21 cellular contexts compared by ENCODE assay signal in genomic region chr2:180706694-180707093, GRCh38.
"Had no signal": no experiment of that assay in that cellular context is flagged by ENCODE, and none has a peak within 500 bp of the region (broad histone marks: within the 10 kb centered on the region; RNA-seq: fewer than 3 reads in every experiment).

No MANE protein-coding gene starts in this region.

- H3K9me3 ChIP-seq: colonic mucosa, pancreas, right lobe of liver, testis had no signal

- H3K27me3 Mint-ChIP-seq: activated B cell treated with CpG ODN at 0.5 μM for 24 hours; activated CD4-positive, alpha-beta memory T cell treated with anti-CD3 and anti-CD28 coated beads for 36 hours; activated CD8-positive, alpha-beta memory T cell treated with anti-CD3 and anti-CD28 coated beads, Interleukin-2, amount 10 ng/mL, durations not matched to agents 7 days and 5 days; activated naive CD8-positive, alpha-beta T cell treated with anti-CD3 and anti-CD28 coated beads, Interleukin-2, amount 10 ng/mL, durations not matched to agents 7 days and 5 days; type B pancreatic cell had no signal

- H3K4me3 ChIP-seq: body of pancreas, colonic mucosa, pancreas, right lobe of liver, testis had no signal

- DNase-seq: activated B cell treated with CpG ODN at 0.5 μM for 24 hours; activated CD4-positive, alpha-beta memory T cell treated with anti-CD3 and anti-CD28 coated beads for 36 hours; activated CD4-positive, alpha-beta T cell treated with anti-CD3 and anti-CD28 coated beads for 4 hours; activated CD8-positive, alpha-beta memory T cell treated with anti-CD3 and anti-CD28 coated beads, Interleukin-2, amount 10 ng/mL, durations not matched to agents 7 days and 5 days; activated naive CD4-positive, alpha-beta T cell treated with Interleukin-2 at 50 U/mL for 16 hours; activated naive CD8-positive, alpha-beta T cell treated with anti-CD3 and anti-CD28 coated beads, Interleukin-2, amount 10 ng/mL, durations not matched to agents 7 days and 5 days; body of pancreas; caudate nucleus; colonic mucosa; endodermal cell; hypothalamus; islet precursor cell; naive thymus-derived CD4-positive, alpha-beta T cell; pancreas; right lobe of liver; small intestine; stimulated activated CD4-positive, alpha-beta T cell treated with anti-CD3 and anti-CD28 coated beads, Interleukin-4, amount 100 ng/mL, for 24 hours; testis had no signal

- H3K4me1 Mint-ChIP-seq: activated B cell treated with CpG ODN at 0.5 μM for 24 hours; activated CD8-positive, alpha-beta memory T cell treated with anti-CD3 and anti-CD28 coated beads, Interleukin-2, amount 10 ng/mL, durations not matched to agents 7 days and 5 days; activated naive CD8-positive, alpha-beta T cell treated with anti-CD3 and anti-CD28 coated beads, Interleukin-2, amount 10 ng/mL, durations not matched to agents 7 days and 5 days; activated T-helper 17 cell treated with anti-CD3 and anti-CD28 coated beads, Interleukin-2, amount 50 U/mL, for 72 hours; naive thymus-derived CD4-positive, alpha-beta T cell; stimulated activated memory B cell treated with anti-CD40 and anti-IgM and Interleukin-4, amounts not matched to agents 10 μg/mL and 1 μg/mL and 100 μg/mL, for 72 hours had no signal

- H3K27me3 ChIP-seq: body of pancreas, colonic mucosa, pancreas, right lobe of liver, testis had no signal

- H3K4me3 Mint-ChIP-seq: activated B cell treated with CpG ODN at 0.5 μM for 24 hours; activated CD4-positive, alpha-beta memory T cell treated with anti-CD3 and anti-CD28 coated beads for 36 hours; activated CD8-positive, alpha-beta memory T cell treated with anti-CD3 and anti-CD28 coated beads, Interleukin-2, amount 10 ng/mL, durations not matched to agents 7 days and 5 days; activated naive CD8-positive, alpha-beta T cell treated with anti-CD3 and anti-CD28 coated beads, Interleukin-2, amount 10 ng/mL, durations not matched to agents 7 days and 5 days; activated T-helper 17 cell treated with anti-CD3 and anti-CD28 coated beads, Interleukin-2, amount 50 U/mL, for 72 hours; endodermal cell; naive thymus-derived CD4-positive, alpha-beta T cell; stimulated activated memory B cell treated with anti-CD40 and anti-IgM and Interleukin-4, amounts not matched to agents 10 μg/mL and 1 μg/mL and 100 μg/mL, for 72 hours; type B pancreatic cell had no signal

- H3K27ac Mint-ChIP-seq: activated B cell treated with CpG ODN at 0.5 μM for 24 hours; activated CD4-positive, alpha-beta memory T cell treated with anti-CD3 and anti-CD28 coated beads for 36 hours; activated CD8-positive, alpha-beta memory T cell treated with anti-CD3 and anti-CD28 coated beads, Interleukin-2, amount 10 ng/mL, durations not matched to agents 7 days and 5 days; activated naive CD8-positive, alpha-beta T cell treated with anti-CD3 and anti-CD28 coated beads, Interleukin-2, amount 10 ng/mL, durations not matched to agents 7 days and 5 days; activated T-helper 17 cell treated with anti-CD3 and anti-CD28 coated beads, Interleukin-2, amount 50 U/mL, for 72 hours; endodermal cell; naive thymus-derived CD4-positive, alpha-beta T cell; stimulated activated memory B cell treated with anti-CD40 and anti-IgM and Interleukin-4, amounts not matched to agents 10 μg/mL and 1 μg/mL and 100 μg/mL, for 72 hours; type B pancreatic cell had no signal

- H3K9me3 Mint-ChIP-seq: activated CD4-positive, alpha-beta memory T cell treated with anti-CD3 and anti-CD28 coated beads for 36 hours; activated naive CD8-positive, alpha-beta T cell treated with anti-CD3 and anti-CD28 coated beads, Interleukin-2, amount 10 ng/mL, durations not matched to agents 7 days and 5 days; activated T-helper 17 cell treated with anti-CD3 and anti-CD28 coated beads, Interleukin-2, amount 50 U/mL, for 72 hours; endodermal cell; stimulated activated memory B cell treated with anti-CD40 and anti-IgM and Interleukin-4, amounts not matched to agents 10 μg/mL and 1 μg/mL and 100 μg/mL, for 72 hours; type B pancreatic cell had no signal

- H3K4me1 ChIP-seq: body of pancreas, colonic mucosa, pancreas, right lobe of liver had no signal

- H3K36me3 ChIP-seq: colonic mucosa, pancreas, right lobe of liver had no signal

- FAIRE-seq: pancreas, small intestine had no signal

- H3K36me3 Mint-ChIP-seq: activated CD4-positive, alpha-beta memory T cell treated with anti-CD3 and anti-CD28 coated beads for 36 hours; activated CD8-positive, alpha-beta memory T cell treated with anti-CD3 and anti-CD28 coated beads, Interleukin-2, amount 10 ng/mL, durations not matched to agents 7 days and 5 days; activated naive CD8-positive, alpha-beta T cell treated with anti-CD3 and anti-CD28 coated beads, Interleukin-2, amount 10 ng/mL, durations not matched to agents 7 days and 5 days; naive thymus-derived CD4-positive, alpha-beta T cell; stimulated activated memory B cell treated with anti-CD40 and anti-IgM and Interleukin-4, amounts not matched to agents 10 μg/mL and 1 μg/mL and 100 μg/mL, for 72 hours; type B pancreatic cell had no signal

- H3K27ac ChIP-seq: body of pancreas, colonic mucosa, pancreas, right lobe of liver, testis had no signal
